ENCODE assay signal across 3 cellular contexts in the genomic region with DNA sequence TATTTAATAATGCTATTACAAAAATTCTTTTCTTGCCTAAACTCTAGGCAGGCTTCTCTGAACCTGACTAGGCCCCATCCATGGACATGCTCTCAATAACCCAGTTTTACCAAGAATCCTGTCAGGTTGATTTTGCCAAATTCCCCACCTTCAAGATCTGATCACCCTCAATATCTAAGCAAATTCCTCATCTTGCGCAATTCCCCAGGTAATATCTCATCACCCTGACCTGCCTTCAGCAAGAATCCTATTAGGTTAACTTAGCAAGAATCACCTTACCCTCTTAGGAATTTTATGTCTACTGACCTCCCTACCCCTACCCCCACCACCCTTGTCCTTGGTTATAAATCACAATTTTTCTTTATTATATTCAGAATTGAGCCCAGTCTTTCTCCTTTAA.
TF ChIP-seq lines count a peak whose summit lies in the region.

No MANE protein-coding gene starts in this region.

TF ChIP-seq in HCT116, 20 proteins besides CTCF, POLR2A, EP300 and RAD21:
- TF ChIP-seq CBX3 (IDR thresholded peaks at IDR 0.05; ENCODE audit: low read depth) (no peak), EZH2phosphoT487 (IDR thresholded peaks at IDR 0.05; ENCODE audit: borderline replicate concordance) (no peak)

TF ChIP-seq in IMR-90, 13 proteins besides CTCF, POLR2A, EP300 and RAD21:
- TF ChIP-seq CEBPB (IDR thresholded peaks at IDR 0.05; ENCODE audit: low read depth, low read length) (peak; percentile 71), MAZ (IDR thresholded peaks at IDR 0.05; ENCODE audit: borderline replicate concordance, low read depth, low read length) (no peak), SMC3 (IDR thresholded peaks at IDR 0.05; ENCODE audit: low read depth, low read length) (no peak)

TF ChIP-seq in H1, 55 proteins besides CTCF, POLR2A, EP300 and RAD21:
- TF ChIP-seq CEBPB (IDR thresholded peaks at IDR 0.05; ENCODE audit: low read depth, low read length), result peak; percentile 85
- TF ChIP-seq NANOG (IDR thresholded peaks at IDR 0.05; ENCODE audit: insufficient read depth, low read depth, low read length, poor library complexity, severe bottlenecking), result no peak
